ENCODE assay signal across 8 cellular contexts in genomic region chr6:27809067-27809938, GRCh38.
DNase-seq lines count a peak whose midpoint lies in the region; ATAC-seq, FAIRE-seq and TF ChIP-seq lines count a peak whose summit lies in the region.

No MANE protein-coding gene starts in this region.

- H3K36me3 ChIP-seq in kidney (ENCODE audit: control insufficient read depth in 1 of 2, insufficient read depth in 2 of 2, low read length in 2 of 2): no peaks in the 10 kb centered on the region
- no peaks in the 10 kb centered on the region for H3K36me3 ChIP-seq in thyroid gland

- DNase-seq in activated CD8-positive, alpha-beta memory T cell treated with anti-CD3 and anti-CD28 coated beads, Interleukin-2, amount 10 ng/mL, durations not matched to agents 7 days and 5 days: no peak
- DNase-seq in activated CD8-positive, alpha-beta memory T cell treated with anti-CD3 and anti-CD28 coated beads for 24 hours: no peak
- DNase-seq in kidney (no peak), thyroid gland (no peak), kidney glomerular epithelial cell (lab: John Stamatoyannopoulos, UW) (no peak), NCI-H526 treated with DMSO at 0.1 percent for 48 hours (lab: John Stamatoyannopoulos, UW) (no peak)

- intact Hi-C loops in kidney (cut with DNase I) (no loop called here), thyroid gland (cut with DNase I) (no loop called here)

- peaks cover 5% of the 10 kb centered on the region in 2 donors for H3K4me1 ChIP-seq in kidney (ENCODE audit: control insufficient read depth in 1 of 2, insufficient read depth in 1 of 2, low read depth in 1 of 2, low read length in 2 of 2)
- H3K4me1 ChIP-seq in thyroid gland: peaks cover 5 to 19% of the 10 kb centered on the region in 2 donors

- no peaks in the 10 kb centered on the region for H3K27me3 ChIP-seq in thyroid gland

- peaks cover 61% of the 10 kb centered on the region for H3K4me1 Mint-ChIP-seq in activated CD8-positive, alpha-beta memory T cell treated with anti-CD3 and anti-CD28 coated beads, Interleukin-2, amount 10 ng/mL, durations not matched to agents 7 days and 5 days
- H3K4me1 Mint-ChIP-seq in activated T-helper 17 cell treated with anti-CD3 and anti-CD28 coated beads, Interleukin-2, amount 50 U/mL, for 72 hours: peaks cover 13% of the 10 kb centered on the region

- peaks cover 11% of the 10 kb centered on the region for H3K36me3 Mint-ChIP-seq in activated CD8-positive, alpha-beta memory T cell treated with anti-CD3 and anti-CD28 coated beads, Interleukin-2, amount 10 ng/mL, durations not matched to agents 7 days and 5 days
- H3K36me3 Mint-ChIP-seq in activated T-helper 17 cell treated with anti-CD3 and anti-CD28 coated beads, Interleukin-2, amount 50 U/mL, for 72 hours (ENCODE audit: low read depth): peaks cover 31% of the 10 kb centered on the region

- H3K9me3 ChIP-seq in kidney (ENCODE audit: control insufficient read depth in 1 of 2, low read length in 2 of 2) (no peaks in the 10 kb centered on the region), thyroid gland (no peaks in the 10 kb centered on the region)

- ATAC-seq in activated CD8-positive, alpha-beta memory T cell treated with anti-CD3 and anti-CD28 coated beads, Interleukin-2, amount 10 ng/mL, durations not matched to agents 7 days and 5 days: no peak
- no peak for ATAC-seq in activated T-helper 17 cell treated with anti-CD3 and anti-CD28 coated beads, Interleukin-2, amount 50 U/mL, for 72 hours (replicated peaks)
- no peak for ATAC-seq in HG02763 (IDR thresholded peaks at IDR 0.05; ENCODE audit: unreplicated experiment)

- H3K27ac ChIP-seq in kidney (ENCODE audit: low read depth in 2 of 2, low read length in 2 of 2) (no peak overlapping the region), thyroid gland (peak overlapping the region; percentile 82 to 89 (median 86))

- no peaks in the 10 kb centered on the region for H3K9me3 Mint-ChIP-seq in activated CD8-positive, alpha-beta memory T cell treated with anti-CD3 and anti-CD28 coated beads, Interleukin-2, amount 10 ng/mL, durations not matched to agents 7 days and 5 days (ENCODE audit: low read depth)
- no peaks in the 10 kb centered on the region for H3K9me3 Mint-ChIP-seq in activated T-helper 17 cell treated with anti-CD3 and anti-CD28 coated beads, Interleukin-2, amount 50 U/mL, for 72 hours

- peaks cover 4% of the 10 kb centered on the region for H3K27me3 Mint-ChIP-seq in activated CD8-positive, alpha-beta memory T cell treated with anti-CD3 and anti-CD28 coated beads, Interleukin-2, amount 10 ng/mL, durations not matched to agents 7 days and 5 days
- no peaks in the 10 kb centered on the region for H3K27me3 Mint-ChIP-seq in activated T-helper 17 cell treated with anti-CD3 and anti-CD28 coated beads, Interleukin-2, amount 50 U/mL, for 72 hours

- WGBS in thyroid gland, 2 donors: 17 to 20% methylated on average over 7 of the region's 7 CpGs

- H3K4me3 ChIP-seq in kidney (ENCODE audit: low read length in 2 of 2) (peak overlapping the region; percentile 46 to 79), thyroid gland (replicated peaks in 1 of 3) (peak overlapping the region in 2 of 3 donors; percentile 29 to 53)

- H3K27ac Mint-ChIP-seq in activated CD8-positive, alpha-beta memory T cell treated with anti-CD3 and anti-CD28 coated beads, Interleukin-2, amount 10 ng/mL, durations not matched to agents 7 days and 5 days: peak overlapping the region; percentile 95
- peak overlapping the region; percentile 96 for H3K27ac Mint-ChIP-seq in activated T-helper 17 cell treated with anti-CD3 and anti-CD28 coated beads, Interleukin-2, amount 50 U/mL, for 72 hours

- no peak for FAIRE-seq in kidney (lab: Jason Lieb, UNC)

- TF ChIP-seq POLR2A in thyroid gland (IDR thresholded peaks at IDR 0.05): no peak

- H3K9ac ChIP-seq in kidney (ENCODE audit: low read length in 2 of 2): peak overlapping the region in 1 of 2 donors; percentile 80

- H3K4me3 Mint-ChIP-seq in activated CD8-positive, alpha-beta memory T cell treated with anti-CD3 and anti-CD28 coated beads, Interleukin-2, amount 10 ng/mL, durations not matched to agents 7 days and 5 days: peak overlapping the region; percentile 94
- H3K4me3 Mint-ChIP-seq in activated T-helper 17 cell treated with anti-CD3 and anti-CD28 coated beads, Interleukin-2, amount 50 U/mL, for 72 hours: peak overlapping the region; percentile 96

- CTCF ChIA-PET in activated CD8-positive, alpha-beta memory T cell treated with anti-CD3 and anti-CD28 coated beads, Interleukin-2, amount 10 ng/mL, durations not matched to agents 7 days and 5 days (lab: Charles Lee): interaction anchor here (0.6 to 6.6 kb wide), 10 partner anchors 13 to 1058 kb away, joined by 3 to 70 read pairs (median 4); a partner anchor contains a TSS

- TF ChIP-seq CTCF in kidney (IDR thresholded peaks at IDR 0.05; ENCODE audit: borderline replicate concordance, extremely low read depth, insufficient read depth): no peak
- TF ChIP-seq CTCF in thyroid gland (IDR thresholded peaks at IDR 0.05): no peak

Comparison
In these comparisons a context has a peak if more than half of its experiments do, and no peak if none do; other contexts are left out.
1. H3K27ac ChIP-seq: peak in thyroid gland (3 of 3); none in kidney (0 of 2).